In the genomic region with DNA sequence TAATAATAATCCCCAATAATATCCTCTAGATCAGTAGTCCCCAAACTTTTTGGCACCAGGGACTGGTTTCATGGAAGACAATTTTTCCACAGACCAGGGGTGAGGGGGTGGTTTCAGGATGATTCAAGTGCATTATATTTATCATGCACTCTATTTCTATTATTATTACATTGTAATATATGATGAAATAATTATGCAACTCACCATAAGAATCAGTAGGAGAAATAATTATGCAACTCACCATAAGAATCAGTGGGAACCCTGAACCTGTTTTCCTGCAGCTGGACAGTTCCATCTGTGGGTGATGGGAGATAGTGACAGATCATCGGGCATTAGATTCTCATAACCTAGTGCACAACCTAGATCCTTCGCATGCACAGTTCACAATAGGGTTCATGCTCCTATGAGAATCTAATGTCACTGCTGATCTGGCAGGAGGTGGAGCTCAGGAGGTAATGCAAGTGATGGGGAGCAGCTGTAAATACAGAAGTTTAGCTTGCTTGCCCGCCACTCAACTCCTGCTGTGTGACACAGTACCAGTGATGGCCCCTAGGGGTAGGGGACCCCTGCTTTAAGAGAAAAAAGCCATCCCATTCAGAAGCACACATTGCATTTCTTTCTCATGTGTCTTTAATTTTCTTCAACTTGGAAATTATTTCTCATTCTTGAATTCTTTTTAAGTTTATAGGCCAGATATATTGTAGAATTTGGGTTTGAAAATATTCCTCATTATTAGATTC, we compare ENCODE assay signal across 10 cellular contexts. TPM values are rescaled to one million over a fixed set of nuclear protein-coding genes. Genes with fewer than 3 reads are reported as not detected.
A peak's percentile ranks its signal among the peaks of the same experiment; 100 is the strongest.
DNase-seq lines count a peak whose midpoint lies in the region; ATAC-seq and TF ChIP-seq lines count a peak whose summit lies in the region.
"Had no signal": no experiment of that assay in that cellular context is flagged by ENCODE, and none has a peak within 500 bp of the region (broad histone marks: within the 10 kb centered on the region; RNA-seq: fewer than 3 reads in every experiment).

No MANE protein-coding gene starts in this region.

- no peaks in the 10 kb centered on the region for H3K36me3 ChIP-seq in brain microvascular endothelial cell (replicated peaks)
- no peaks in the 10 kb centered on the region for H3K36me3 ChIP-seq in thoracic aorta
- no peaks in the 10 kb centered on the region for H3K36me3 ChIP-seq in gastroesophageal sphincter

- no peaks in the 10 kb centered on the region for H3K9me3 ChIP-seq in thoracic aorta
- no peaks in the 10 kb centered on the region for H3K9me3 ChIP-seq in gastroesophageal sphincter

- in situ Hi-C loops in brain microvascular endothelial cell (cut with HindIII; ENCODE audit: low pct_ligation_motif_present, low sequenced_read_pairs), result no loop called here

- H3K4me3 ChIP-seq in brain microvascular endothelial cell (ENCODE audit: low read depth, low read length) (no peak overlapping the region), thoracic aorta (no peak overlapping the region), gastroesophageal sphincter (no peak overlapping the region)

- peak; percentile 44 for DNase-seq in activated CD4-positive, alpha-beta T cell treated with anti-CD3 and anti-CD28 coated beads, Interleukin-2, amount 10 ng/mL, durations not matched to agents 24 days and 14 days
- no peak for DNase-seq in activated CD4-positive, alpha-beta T cell treated with anti-CD3 and anti-CD28 coated beads for 4 hours
- no peak for DNase-seq in brain microvascular endothelial cell
- DNase-seq in thoracic aorta (ENCODE audit: low spot score), result no peak
- DNase-seq in mucosa of gallbladder (ENCODE audit: low spot score), result no peak
- DNase-seq: activated CD4-positive, alpha-beta T cell treated with anti-CD3 and anti-CD28 coated beads, Interleukin-2, amount 50 U/mL, for 1 hour had no signal

- H3K27ac ChIP-seq in brain microvascular endothelial cell (no peak overlapping the region), thoracic aorta (no peak overlapping the region), gastroesophageal sphincter (no peak overlapping the region)

- H3K27me3 ChIP-seq in brain microvascular endothelial cell (replicated peaks) (no peaks in the 10 kb centered on the region), thoracic aorta (replicated peaks; ENCODE audit: insufficient read depth) (no peaks in the 10 kb centered on the region), gastroesophageal sphincter (no peaks in the 10 kb centered on the region)

- no peak overlapping the region for H3K27ac Mint-ChIP-seq in activated CD4-positive, alpha-beta T cell treated with anti-CD3 and anti-CD28 coated beads, Interleukin-2, amount 10 ng/mL, durations not matched to agents 24 days and 14 days
- H3K27ac Mint-ChIP-seq: activated naive CD8-positive, alpha-beta T cell had no signal

- 57 to 91% methylated on average over 1 to 3 of the region's 3 CpGs for WGBS in gastroesophageal sphincter (ENCODE audit: low coverage in 1 of 2), 2 donors

- H3K36me3 Mint-ChIP-seq in activated CD4-positive, alpha-beta T cell treated with anti-CD3 and anti-CD28 coated beads, Interleukin-2, amount 10 ng/mL, durations not matched to agents 24 days and 14 days (ENCODE audit: low read depth), result no peaks in the 10 kb centered on the region
- H3K36me3 Mint-ChIP-seq: activated naive CD8-positive, alpha-beta T cell had no signal

- H3K4me3 Mint-ChIP-seq in activated CD4-positive, alpha-beta T cell treated with anti-CD3 and anti-CD28 coated beads, Interleukin-2, amount 10 ng/mL, durations not matched to agents 24 days and 14 days, result no peak overlapping the region
- H3K4me3 Mint-ChIP-seq: activated naive CD8-positive, alpha-beta T cell had no signal

- TF ChIP-seq EP300 in gastroesophageal sphincter (IDR thresholded peaks at IDR 0.05), result no peak

- TF ChIP-seq CTCF in brain microvascular endothelial cell (IDR thresholded peaks at IDR 0.05; ENCODE audit: low read depth, low read length, missing control alignments) (peak; percentile 43), thoracic aorta (IDR thresholded peaks at IDR 0.05) (peak; percentile 30), gastroesophageal sphincter (IDR thresholded peaks at IDR 0.05) (no peak)

- no peaks in the 10 kb centered on the region for H3K9me3 Mint-ChIP-seq in activated CD4-positive, alpha-beta T cell treated with anti-CD3 and anti-CD28 coated beads, Interleukin-2, amount 10 ng/mL, durations not matched to agents 24 days and 14 days

- peak; percentile 83 for ATAC-seq in HG03354 (IDR thresholded peaks at IDR 0.05; ENCODE audit: poor library complexity, severe bottlenecking, unreplicated experiment)
- no peak for ATAC-seq in thoracic aorta (ENCODE audit: insufficient number of reproducible peaks, low FRiP score, low read depth)
- ATAC-seq in gastroesophageal sphincter, result no peak
- ATAC-seq in GM21381 (IDR thresholded peaks at IDR 0.05; ENCODE audit: unreplicated experiment), result no peak

- H3K4me1 ChIP-seq in thoracic aorta (ENCODE audit: control insufficient read depth in 1 of 2, low read depth in 2 of 2) (peaks cover 0 to 13% of the 10 kb centered on the region in 2 donors), gastroesophageal sphincter (no peaks in the 10 kb centered on the region)

- TF ChIP-seq POLR2A in gastroesophageal sphincter (IDR thresholded peaks at IDR 0.05), result no peak

- intact Hi-C loops in activated CD4-positive, alpha-beta T cell treated with anti-CD3 and anti-CD28 coated beads, Interleukin-2, amount 10 ng/mL, durations not matched to agents 24 days and 14 days (cut with micrococcal nuclease), result no loop called here

- H3K27me3 Mint-ChIP-seq in activated CD4-positive, alpha-beta T cell treated with anti-CD3 and anti-CD28 coated beads, Interleukin-2, amount 10 ng/mL, durations not matched to agents 24 days and 14 days, result no peaks in the 10 kb centered on the region

- no peaks in the 10 kb centered on the region for H3K4me1 Mint-ChIP-seq in activated CD4-positive, alpha-beta T cell treated with anti-CD3 and anti-CD28 coated beads, Interleukin-2, amount 10 ng/mL, durations not matched to agents 24 days and 14 days

RNA-seq across cellular contexts. Expression of a gene that starts 16.0 kb away (rescaled TPM):
- total RNA-seq in activated CD4-positive, alpha-beta T cell treated with anti-CD3 and anti-CD28 coated beads, Interleukin-2, amount 10 ng/mL, durations not matched to agents 24 days and 14 days, result 0.66 and 0.68 TPM in 2 replicates
- total RNA-seq in thoracic aorta (10 to 100 TPM; 21.9 to 24.6 TPM), gastroesophageal sphincter (10 to 100 TPM in 3 of 4 donors, 1 to 10 TPM in 1; 9.2 to 17.6 (median 13.3) TPM), mucosa of gallbladder (46.0 TPM)

Comparison
In these comparisons a context has a peak if more than half of its experiments do, and no peak if none do; other contexts are left out.
1. CTCF ChIP-seq: peak in brain microvascular endothelial cell (single experiment) and thoracic aorta (single experiment); none in gastroesophageal sphincter (0 of 4).